ENCODE assay signal across 8 cellular contexts in the genomic region with DNA sequence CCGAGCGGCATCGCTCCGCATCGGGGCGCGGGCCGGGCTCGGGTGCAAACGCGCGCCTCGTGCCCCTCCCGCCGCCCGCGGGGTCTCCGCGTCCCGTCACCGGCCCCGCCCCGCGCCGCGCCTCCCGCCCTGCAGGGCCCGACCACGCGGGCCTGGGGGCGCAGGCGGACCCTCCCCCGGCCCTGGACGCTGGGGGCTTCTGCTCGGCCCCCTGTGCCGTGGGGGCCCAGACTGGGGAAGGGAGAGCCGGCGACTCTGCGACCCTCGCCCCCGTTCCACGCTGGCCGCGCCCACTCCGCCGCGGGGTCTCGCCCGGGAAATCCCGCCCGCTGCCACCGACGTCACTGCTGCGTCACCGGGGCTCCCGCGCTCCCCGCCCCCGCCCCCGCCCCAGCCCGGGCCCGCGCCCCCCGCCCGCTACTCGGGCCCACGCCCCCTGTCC. TPM values are rescaled to one million over a fixed set of nuclear protein-coding genes. Genes with fewer than 3 reads are reported as not detected.
DNase-seq lines count a peak whose midpoint lies in the region; ATAC-seq and TF ChIP-seq lines count a peak whose summit lies in the region.

A gene (minus strand): TSS at position 63 of the 442 bp plus-strand sequence. CDS start 65,946 bp downstream, outside the sequence.

- in situ Hi-C loops in GM13976 (cut with MboI; ENCODE audit: low sequenced_read_pairs, unreplicated experiment) = no loop called here

- no peak for TF ChIP-seq CTCF in GM06990 (IDR thresholded peaks at IDR 0.05; ENCODE audit: insufficient read depth, low read length, poor library complexity, severe bottlenecking)
- TF ChIP-seq CTCF in endothelial cell (IDR thresholded peaks at IDR 0.05; ENCODE audit: unreplicated experiment) = no peak
- no peak for TF ChIP-seq CTCF in neutrophil (IDR thresholded peaks at IDR 0.05)
- TF ChIP-seq CTCF in GM13976 (IDR thresholded peaks at IDR 0.05; ENCODE audit: borderline replicate concordance, control extremely low read depth, extremely low read depth, insufficient read depth, missing control alignments) = no peak

- H3K9me3 ChIP-seq in neutrophil = no peaks in the 10 kb centered on the region

- POLR2A ChIA-PET in T-cell (lab: Charles Lee) = no interaction called here

- H3K36me3 Mint-ChIP-seq in T-cell = no peaks in the 10 kb centered on the region
- no peaks in the 10 kb centered on the region for H3K36me3 Mint-ChIP-seq in endothelial cell (ENCODE audit: low read depth, unreplicated experiment)

- no peaks in the 10 kb centered on the region; the same call in 1 of the 2 replicates for H3K27me3 ChIP-seq in GM06990 (replicated peaks; ENCODE audit: control insufficient read depth, insufficient read depth, low read length)
- H3K27me3 ChIP-seq in neutrophil = peaks cover 100% of the 10 kb centered on the region

- DNase-seq in GM06990 (ENCODE audit: extremely low read depth, insufficient read length) (no peak), T-cell (peak in 9 of 34 experiments; percentile 11 to 41 (median 24)), endothelial cell (ENCODE audit: low spot score) (peak; percentile 41), GM13976 (ENCODE audit: low spot score) (no peak), DMS114 treated with DMSO at 0.1 percent for 48 hours (lab: John Stamatoyannopoulos, UW; ENCODE audit: unreplicated experiment) (no peak), erythroblast (lab: John Stamatoyannopoulos, UW) (no peak)

- H3K4me3 ChIP-seq in GM06990 (replicated peaks; ENCODE audit: low read depth, low read length) (peak within 1 kb of the TSS; percentile 46), neutrophil (ENCODE audit: low read depth in 1 of 2, low read length in 1 of 2) (peak within 1 kb of the TSS; percentile 15 to 52)

- H3K4me1 Mint-ChIP-seq in T-cell (peaks cover 12 to 24% (median 13%) of the 10 kb centered on the region in 3 donors), endothelial cell (ENCODE audit: unreplicated experiment) (peaks cover 16% of the 10 kb centered on the region)

- CTCF ChIA-PET in T-cell (lab: Charles Lee) = no interaction called here

- H3K4me1 ChIP-seq in neutrophil (ENCODE audit: control insufficient read depth in 1 of 2, insufficient read depth in 1 of 2, low read depth in 1 of 2, low read length in 1 of 2) = peaks cover 16 to 29% of the 10 kb centered on the region in 2 experiments

- no peak for TF ChIP-seq POLR2A in erythroblast (IDR thresholded peaks at IDR 0.05; ENCODE audit: low read length)

- H3K27ac ChIP-seq in neutrophil = no peak within 1 kb of the TSS

- peaks cover 50 to 61% of the 10 kb centered on the region in 2 donors for H3K27me3 Mint-ChIP-seq in T-cell
- peaks cover 12% of the 10 kb centered on the region for H3K27me3 Mint-ChIP-seq in endothelial cell (ENCODE audit: unreplicated experiment)

- H3K36me3 ChIP-seq in GM06990 (ENCODE audit: control insufficient read depth, insufficient read depth, low read length) (no peaks in the 10 kb centered on the region), neutrophil (no peaks in the 10 kb centered on the region)

- H3K4me3 Mint-ChIP-seq in T-cell (peak within 1 kb of the TSS; percentile 71 to 84 (median 83)), endothelial cell (ENCODE audit: unreplicated experiment) (peak within 1 kb of the TSS; percentile 86)

- peak within 1 kb of the TSS in 1 of 2 donors; percentile 86 for H3K27ac Mint-ChIP-seq in T-cell
- no peak within 1 kb of the TSS for H3K27ac Mint-ChIP-seq in endothelial cell (ENCODE audit: unreplicated experiment)

- peaks cover 0 to 9% (median 5%) of the 10 kb centered on the region in 3 donors for H3K9me3 Mint-ChIP-seq in T-cell
- no peaks in the 10 kb centered on the region for H3K9me3 Mint-ChIP-seq in endothelial cell (ENCODE audit: unreplicated experiment)

- ATAC-seq in HG03064 (IDR thresholded peaks at IDR 0.05; ENCODE audit: low read depth, unreplicated experiment) = peak; percentile 20
- ATAC-seq in T-cell (replicated peaks in 1 of 4) = peak in 3 of 4 experiments; percentile 6 to 44 (median 28)

RNA-seq across cellular contexts. Expression of the gene that starts here (rescaled TPM):
- total RNA-seq in T-cell (under 1 TPM in 4 of 5 donors, not detected in 1; 0.07 to 0.29 (median 0.17) TPM), endothelial cell (ENCODE audit: unreplicated experiment) (1.8 TPM)

Comparison
In these comparisons a context has a peak if more than half of its experiments do, and no peak if none do; other contexts are left out.
1. Peak in ATAC-seq in T-cell; RNA of the gene not detected or under 1 TPM.